2 cellular contexts compared by ENCODE assay signal in genomic region chr6:118890997-118891790, GRCh38.
TF ChIP-seq lines count a peak whose summit lies in the region.

No MANE protein-coding gene starts in this region.

TF ChIP-seq in K562, 482 proteins besides CTCF, POLR2A, EP300 and RAD21:
- no peak for TF ChIP-seq TFAP4 (CRISPR knock-in tag; IDR thresholded peaks at IDR 0.05; ENCODE audit: borderline replicate concordance)
- TF ChIP-seq SMAD2 (IDR thresholded peaks at IDR 0.05; ENCODE audit: low read depth, low read length), result no peak
- no peak for TF ChIP-seq CLOCK (CRISPR knock-in tag; IDR thresholded peaks at IDR 0.05; ENCODE audit: borderline replicate concordance)
- peak; percentile 78; the same call in 1 of the 2 replicates for TF ChIP-seq HMBOX1 (IDR thresholded peaks at IDR 0.05)
- TF ChIP-seq GTF3C2 (IDR thresholded peaks at IDR 0.05; ENCODE audit: borderline replicate concordance, extremely low read depth, insufficient read length), result no peak

TF ChIP-seq in WTC11, 78 proteins besides CTCF, POLR2A, EP300 and RAD21:
- TF ChIP-seq NFE2L1 (CRISPR knock-in tag; IDR thresholded peaks at IDR 0.05) (no peak), NFYB (CRISPR knock-in tag; conservative IDR thresholded peaks at IDR 0.05; ENCODE audit: low read depth) (no peak), CDX4 (CRISPR knock-in tag; IDR thresholded peaks at IDR 0.05; ENCODE audit: borderline replicate concordance) (no peak), ZNF263 (CRISPR knock-in tag; IDR thresholded peaks at IDR 0.05; ENCODE audit: low read depth) (no peak), ZNF671 (CRISPR knock-in tag; IDR thresholded peaks at IDR 0.05) (no peak), ZNF138 (CRISPR knock-in tag; conservative IDR thresholded peaks at IDR 0.05) (no peak), ZNF425 (CRISPR knock-in tag; conservative IDR thresholded peaks at IDR 0.05) (no peak), ZNF416 (CRISPR knock-in tag; IDR thresholded peaks at IDR 0.05) (no peak), CBFB (CRISPR knock-in tag; IDR thresholded peaks at IDR 0.05; ENCODE audit: low read depth) (no peak), PRDM15 (CRISPR knock-in tag; IDR thresholded peaks at IDR 0.05) (no peak), ZMAT4 (CRISPR knock-in tag; IDR thresholded peaks at IDR 0.05) (no peak), ZBTB21 (CRISPR knock-in tag; IDR thresholded peaks at IDR 0.05; ENCODE audit: borderline replicate concordance) (no peak), TCF7 (CRISPR knock-in tag; IDR thresholded peaks at IDR 0.05; ENCODE audit: low read depth) (no peak), AFF4 (CRISPR knock-in tag; IDR thresholded peaks at IDR 0.05; ENCODE audit: borderline replicate concordance) (no peak), ZBTB43 (CRISPR knock-in tag; IDR thresholded peaks at IDR 0.05) (no peak), FOXK1 (CRISPR knock-in tag; IDR thresholded peaks at IDR 0.05) (no peak), GABPB1 (CRISPR knock-in tag; IDR thresholded peaks at IDR 0.05) (no peak), IRF2 (CRISPR knock-in tag; IDR thresholded peaks at IDR 0.05; ENCODE audit: borderline replicate concordance, low read depth) (no peak)
